ENCODE assay signal across 24 cellular contexts in genomic region chr3:50672656-50673055, GRCh38. TPM values are rescaled to one million over a fixed set of nuclear protein-coding genes. Genes with fewer than 3 reads are reported as not detected.
DNase-seq lines count a peak whose midpoint lies in the region; ATAC-seq, FAIRE-seq and TF ChIP-seq lines count a peak whose summit lies in the region.
"Had no signal": no experiment of that assay in that cellular context is flagged by ENCODE, and none has a peak within 500 bp of the region (broad histone marks: within the 10 kb centered on the region; RNA-seq: fewer than 3 reads in every experiment).

No MANE protein-coding gene starts in this region.

- no peak overlapping the region for H3K4me2 ChIP-seq in H1 (ENCODE audit: insufficient read depth in 1 of 2, low read depth in 2 of 2, low read length in 2 of 2)

- peak overlapping the region in 2 of 8 donors; percentile 48 to 80 for H3K27ac Mint-ChIP-seq in CD8-positive, alpha-beta memory T cell
- H3K27ac Mint-ChIP-seq in nephron: no peak overlapping the region

- peak overlapping the region; percentile 54; the same call in 1 of the 2 replicates for H2AK5ac ChIP-seq in H1 (ENCODE audit: low read depth, low read length)

- H3K27ac ChIP-seq in CD8-positive, alpha-beta memory T cell (ENCODE audit: low read depth, low read length): no peak overlapping the region
- no peak overlapping the region for H3K27ac ChIP-seq in H1 (ENCODE audit: low read depth, low read length)
- H3K27ac ChIP-seq: SJCRH30 had no signal

- no peaks in the 10 kb centered on the region for H3K9me3 Mint-ChIP-seq in CD8-positive, alpha-beta memory T cell
- H3K9me3 Mint-ChIP-seq in nephron: no peaks in the 10 kb centered on the region

- H3K9ac ChIP-seq in H1 (replicated peaks in 1 of 4; ENCODE audit: extremely low read depth in 1 of 4, low read depth in 3 of 4, low read length in 3 of 4): no peak overlapping the region

- no peak for FAIRE-seq in H1 (lab: Jason Lieb, UNC)
- FAIRE-seq: D721Med, GM12891 had no signal

- H3K14ac ChIP-seq in H1 (ENCODE audit: insufficient read length): no peak overlapping the region

- WGBS in H1 (ENCODE audit: extremely low coverage in 1 of 2, insufficient coverage in 1 of 2, insufficient read length in 1 of 2, insufficient replicate concordance in 2 of 2, low coverage in 1 of 2, low lambda C conversion rate in 2 of 2, missing lambda C conversion rate in 1 of 2), 2 experiments: 89% methylated on average over 3 of the region's 3 CpGs; no CpG with 5 or more reads in 1 of the 2 experiments

- 0 out of 2 replicates have a peak overlapping the region, but pooled peaks have one; percentile 28 for H2BK12ac ChIP-seq in H1 (ENCODE audit: low read depth, low read length)

- peaks cover 0 to 17% of the 10 kb centered on the region in 2 experiments; a peak in 2 of 4 replicates for H3K79me2 ChIP-seq in H1 (ENCODE audit: control insufficient read depth in 1 of 2, insufficient read depth in 2 of 2, low read length in 2 of 2)

- no peaks in the 10 kb centered on the region for H3K36me3 Mint-ChIP-seq in CD8-positive, alpha-beta memory T cell
- H3K36me3 Mint-ChIP-seq in nephron (ENCODE audit: low read depth): no peaks in the 10 kb centered on the region

- no peak overlapping the region for H3K23ac ChIP-seq in H1 (ENCODE audit: insufficient read length)

- no peak overlapping the region for H3K4ac ChIP-seq in H1 (replicated peaks; ENCODE audit: insufficient read length, low read depth, low read length)

- peak overlapping the region in 4 of 7 donors; percentile 19 to 88 (median 40) for H3K4me3 Mint-ChIP-seq in CD8-positive, alpha-beta memory T cell
- H3K4me3 Mint-ChIP-seq in nephron: peak overlapping the region; percentile 10 to 42 (median 17)

- no peak for TF ChIP-seq POLR2A in H1 (IDR thresholded peaks at IDR 0.05; ENCODE audit: control extremely low read depth in 1 of 2, low read depth in 2 of 2, low read length in 2 of 2)

- DNase-seq in DMS53 (lab: John Stamatoyannopoulos, UW): peak; percentile 1
- DNase-seq in DMS53 treated with DMSO at 0.1 percent for 48 hours (lab: John Stamatoyannopoulos, UW; ENCODE audit: unreplicated experiment): no peak
- DNase-seq in CD8-positive, alpha-beta memory T cell: no peak
- no peak for DNase-seq in H1 (ENCODE audit: low read depth in 1 of 2, low spot score in 2 of 2)
- DNase-seq in NCI-H510A treated with DMSO at 0.1 percent for 48 hours (lab: John Stamatoyannopoulos, UW): no peak
- no peak for DNase-seq in UCSD-AML1 (lab: John Stamatoyannopoulos, UW; ENCODE audit: unreplicated experiment)
- DNase-seq: BE2C, GF-D8, NCI-H1048, NCI-H1417, NCI-H1694, NCI-H2029 treated with DMSO at 0.1 percent for 48 hours, NCI-H2171 treated with DMSO at 0.1 percent for 48 hours, NCI-H524 treated with DMSO at 0.1 percent for 48 hours, NCI-H774, PC-3, SJCRH30 had no signal

- no peak overlapping the region for H4K8ac ChIP-seq in H1 (ENCODE audit: extremely low read depth, insufficient read depth, low read length)

- no peak overlapping the region for H2BK120ac ChIP-seq in H1 (replicated peaks; ENCODE audit: low read depth, low read length)

- POLR2A ChIA-PET in CD8-positive, alpha-beta memory T cell (lab: Charles Lee): interaction anchor here (1.0 kb wide), 1 partner anchor 15 kb away, joined by 3 read pairs; no protein-coding TSS in a partner anchor
- POLR2A ChIA-PET in H1 (lab: Charles Lee; ENCODE audit: partially characterized antibody): no interaction called here

- peaks cover 4% of the 10 kb centered on the region; the same call in 1 of the 2 replicates for H3K23me2 ChIP-seq in H1 (ENCODE audit: low read depth, low read length)

- H2BK5ac ChIP-seq in H1 (ENCODE audit: low read depth, low read length): no peak overlapping the region

- H3K4me1 ChIP-seq in CD8-positive, alpha-beta memory T cell (ENCODE audit: insufficient read depth, low read length): peaks cover 15% of the 10 kb centered on the region
- H3K4me1 ChIP-seq in H1 (replicated peaks in 1 of 4; ENCODE audit: control insufficient read depth in 3 of 4, insufficient read depth in 4 of 4, low read length in 3 of 4): peaks cover 4 to 10% (median 6%) of the 10 kb centered on the region in 4 experiments
- H3K4me1 ChIP-seq: BE2C, SJCRH30 had no signal

- no peak for TF ChIP-seq EP300 in H1 (IDR thresholded peaks at IDR 0.05; ENCODE audit: borderline replicate concordance in 1 of 2, low read depth in 2 of 2, low read length in 2 of 2)

- H3K79me1 ChIP-seq in H1 (ENCODE audit: low read depth, low read length): no peaks in the 10 kb centered on the region

- H3K18ac ChIP-seq in H1 (ENCODE audit: extremely low read depth, low read length): no peak overlapping the region

- H3K56ac ChIP-seq in H1 (replicated peaks; ENCODE audit: insufficient read length, low read depth, low read length): no peak overlapping the region

- H2BK15ac ChIP-seq in H1 (ENCODE audit: low read length): no peak overlapping the region

- H3K4me3 ChIP-seq in CD8-positive, alpha-beta memory T cell (ENCODE audit: low read length): no peak overlapping the region
- H3K4me3 ChIP-seq in H1 (ENCODE audit: extremely low read depth in 1 of 4, insufficient read depth in 2 of 4, low read depth in 3 of 4, low read length in 4 of 4): no peak overlapping the region
- H3K4me3 ChIP-seq: SJCRH30 had no signal

- H4K20me1 ChIP-seq in H1 (replicated peaks in 1 of 2; ENCODE audit: control insufficient read depth in 1 of 2, insufficient read depth in 2 of 2, low read length in 2 of 2): no peaks in the 10 kb centered on the region

- peaks cover 5 to 15% (median 6%) of the 10 kb centered on the region in 3 donors for H3K4me1 Mint-ChIP-seq in CD8-positive, alpha-beta memory T cell
- H3K4me1 Mint-ChIP-seq in nephron: peaks cover 4% of the 10 kb centered on the region

- no peak for ATAC-seq in GM19328 (IDR thresholded peaks at IDR 0.05; ENCODE audit: unreplicated experiment)
- ATAC-seq: HCT116, PC-3, Right ventricle myocardium inferior, SK-N-SH treated with all-trans-retinoic acid at 6 μM for 48 hours had no signal

- H4K91ac ChIP-seq in H1 (replicated peaks; ENCODE audit: insufficient read length, low read length): no peak overlapping the region

- peaks cover 12 to 29% of the 10 kb centered on the region in 2 donors for H3K27me3 Mint-ChIP-seq in CD8-positive, alpha-beta memory T cell
- H3K27me3 Mint-ChIP-seq in nephron (ENCODE audit: low read depth): peaks cover 92% of the 10 kb centered on the region

- no peaks in the 10 kb centered on the region for H3K36me3 ChIP-seq in CD8-positive, alpha-beta memory T cell (ENCODE audit: insufficient read depth, low read length)
- H3K36me3 ChIP-seq in H1 (ENCODE audit: control insufficient read depth in 2 of 4, insufficient read depth in 4 of 4, low read length in 3 of 4): no peaks in the 10 kb centered on the region
- H3K36me3 ChIP-seq: BE2C, SJCRH30 had no signal

- no peak overlapping the region for H4K5ac ChIP-seq in H1 (ENCODE audit: insufficient read length, low read depth, low read length)

- peaks cover 16% of the 10 kb centered on the region for H3K27me3 ChIP-seq in CD8-positive, alpha-beta memory T cell (ENCODE audit: insufficient read depth, low read length, poor library complexity, severe bottlenecking)
- H3K27me3 ChIP-seq in H1 (replicated peaks in 1 of 4; ENCODE audit: control insufficient read depth in 3 of 4, extremely low read depth in 1 of 4, insufficient read depth in 3 of 4, low read length in 3 of 4): peaks cover 0 to 16% (median 14%) of the 10 kb centered on the region in 4 experiments; a peak in 6 of 7 replicates

- TF ChIP-seq RAD21 in H1 (IDR thresholded peaks at IDR 0.05 in 1 of 2, conservative IDR thresholded peaks at IDR 0.05 in 1 of 2; ENCODE audit: low read depth in 2 of 2, low read length in 2 of 2): no peak

- no peaks in the 10 kb centered on the region for H3K9me3 ChIP-seq in CD8-positive, alpha-beta memory T cell (ENCODE audit: low read length)
- no peaks in the 10 kb centered on the region for H3K9me3 ChIP-seq in H1 (ENCODE audit: insufficient read depth in 2 of 2, low read depth in 1 of 2, low read length in 1 of 2)
- H3K9me3 ChIP-seq: BE2C, SJCRH30 had no signal

- no peak overlapping the region for H2AFZ ChIP-seq in H1 (ENCODE audit: low read length)

- TF ChIP-seq CTCF in H1 (IDR thresholded peaks at IDR 0.05; ENCODE audit: control extremely low read depth in 1 of 3, insufficient read depth in 1 of 3, low read depth in 1 of 3, low read length in 3 of 3): no peak
- TF ChIP-seq CTCF in nephron (IDR thresholded peaks at IDR 0.05; ENCODE audit: unreplicated experiment in 3 of 3): no peak

- peak overlapping the region; percentile 64; the same call in 1 of the 2 replicates for H2BK20ac ChIP-seq in H1 (ENCODE audit: low read length)

- CTCF ChIA-PET in CD8-positive, alpha-beta memory T cell (lab: Charles Lee): interaction anchor here (1.1 kb wide), 1 partner anchor 56 kb away, joined by 5 read pairs; no protein-coding TSS in a partner anchor
- CTCF ChIA-PET in H1 (lab: Charles Lee; ENCODE audit: partially characterized antibody): interaction anchor here (0.6 to 63.8 kb wide), 9 partner anchors 12 to 704 kb away, joined by 3 to 1262 read pairs (median 3); partner anchors contain the start of genes CISH and MAPKAPK3

TF ChIP-seq in H1, 55 proteins besides CTCF, POLR2A, EP300 and RAD21 (continues in another document):
- TF ChIP-seq SP2 (IDR thresholded peaks at IDR 0.05; ENCODE audit: low read length): no peak

RNA-seq across cellular contexts. Expression of gene DOCK3, which starts 2.1 kb away (rescaled TPM):
- 1 to 10 TPM; 2.0 to 2.1 TPM for total RNA-seq in CD8-positive, alpha-beta memory T cell
- polyA plus RNA-seq in CD8-positive, alpha-beta memory T cell: 0.16 TPM
- 4.6 and 5.0 TPM in 2 replicates for total RNA-seq in H1 (2021; fragmentation: NEBNext Ultra II Directional; extraction: Animal tissue kit (Norgen Biotek cat#: 25700))
- polyA plus RNA-seq in H1 (2011; rRNA removed): 2.7 and 3.6 TPM in 2 replicates
- 3.1 TPM for polyA plus RNA-seq in H1 (2011; cell fraction: cytosol; rRNA removed)
- polyA plus RNA-seq in H1 (2011; cell fraction: nucleus; rRNA removed): 13.9 TPM
- 3.8 to 5.0 TPM (median 4.6 TPM) in 4 replicates for polyA plus RNA-seq in H1 (2012, experiment 1 of 2)
- 0.35 TPM for polyA plus RNA-seq in H1 (2012, experiment 2 of 2)
- 2.4 TPM for polyA plus RNA-seq in H1 (2013, experiment 1 of 2)
- 2.2 TPM for polyA plus RNA-seq in H1 (2013, experiment 2 of 2)
- polyA minus RNA-seq in H1 (2011; rRNA and poly(A)+ RNA removed): 10.1 and 12.7 TPM in 2 replicates
- 3.2 TPM for polyA minus RNA-seq in H1 (2011; cell fraction: cytosol; rRNA and poly(A)+ RNA removed)
- polyA minus RNA-seq in H1 (2011; cell fraction: nucleus; rRNA and poly(A)+ RNA removed): 17.4 TPM

RNA-seq across cellular contexts. Expression of gene MAPKAPK3, which starts 55.7 kb away (rescaled TPM):
- 100 to 1,000 TPM; 153 to 156 TPM for total RNA-seq in CD8-positive, alpha-beta memory T cell
- 57.0 TPM for polyA plus RNA-seq in CD8-positive, alpha-beta memory T cell
- 52.7 and 65.4 TPM in 2 replicates for total RNA-seq in H1 (2021; fragmentation: NEBNext Ultra II Directional; extraction: Animal tissue kit (Norgen Biotek cat#: 25700))
- 87.9 and 99.8 TPM in 2 replicates for polyA plus RNA-seq in H1 (2011; rRNA removed)
- 82.8 TPM for polyA plus RNA-seq in H1 (2011; cell fraction: cytosol; rRNA removed)
- polyA plus RNA-seq in H1 (2011; cell fraction: nucleus; rRNA removed): 79.2 TPM
- 48.0 to 63.0 TPM (median 59.2 TPM) in 4 replicates for polyA plus RNA-seq in H1 (2012, experiment 1 of 2)
- polyA plus RNA-seq in H1 (2012, experiment 2 of 2): 82.4 TPM
- polyA plus RNA-seq in H1 (2013, experiment 1 of 2): 39.1 TPM
- polyA plus RNA-seq in H1 (2013, experiment 2 of 2): 40.2 TPM
- 77.9 and 129 TPM in 2 replicates for polyA minus RNA-seq in H1 (2011; rRNA and poly(A)+ RNA removed)
- polyA minus RNA-seq in H1 (2011; cell fraction: cytosol; rRNA and poly(A)+ RNA removed): 31.9 TPM
- polyA minus RNA-seq in H1 (2011; cell fraction: nucleus; rRNA and poly(A)+ RNA removed): 34.5 TPM
